Comparison of ENCODE assay signal across 10 cellular contexts in the genomic region with DNA sequence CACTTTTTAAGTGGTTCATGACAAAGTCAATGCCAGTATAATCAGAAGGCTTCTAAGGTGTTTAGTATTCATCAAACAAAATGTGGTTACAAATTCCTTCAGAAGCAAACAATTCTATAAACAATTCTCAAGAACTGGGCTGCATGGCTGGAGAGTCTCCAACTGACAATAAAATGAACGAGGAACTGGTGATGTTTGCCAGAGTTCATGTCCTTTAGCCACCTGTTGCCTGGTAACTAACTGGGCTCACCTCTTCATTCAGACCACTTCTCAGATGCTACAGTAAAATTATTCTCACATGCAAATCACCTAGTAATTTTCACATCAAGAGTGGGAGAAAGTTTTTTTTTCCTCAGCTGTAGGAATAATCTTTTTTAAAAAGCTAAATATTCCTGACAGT. TPM values are rescaled to one million over a fixed set of nuclear protein-coding genes. Genes with fewer than 3 reads are reported as not detected.
A peak's percentile ranks its signal among the peaks of the same experiment; 100 is the strongest.
DNase-seq lines count a peak whose midpoint lies in the region; ATAC-seq, FAIRE-seq and TF ChIP-seq lines count a peak whose summit lies in the region.
"Had no signal": no experiment of that assay in that cellular context is flagged by ENCODE, and none has a peak within 500 bp of the region (broad histone marks: within the 10 kb centered on the region; RNA-seq: fewer than 3 reads in every experiment).

No MANE protein-coding gene starts in this region.

- H3K36me3 Mint-ChIP-seq in astrocyte (ENCODE audit: low read depth, unreplicated experiment) = peaks cover 4% of the 10 kb centered on the region
- H3K36me3 Mint-ChIP-seq: WTC11 had no signal

- intact Hi-C loops in ascending aorta (cut with DNase I) = no loop called here

- peaks cover 60% of the 10 kb centered on the region for H3K79me2 ChIP-seq in astrocyte (ENCODE audit: insufficient read depth, low read length)

- H3K27ac ChIP-seq in astrocyte (ENCODE audit: low read depth, low read length) = no peak overlapping the region
- no peak overlapping the region for H3K27ac ChIP-seq in ascending aorta

- no peak overlapping the region for H3K4me3 Mint-ChIP-seq in astrocyte (ENCODE audit: unreplicated experiment)
- H3K4me3 Mint-ChIP-seq: CD4-positive, alpha-beta T cell; WTC11 had no signal

- no peaks in the 10 kb centered on the region for H3K36me3 ChIP-seq in astrocyte (ENCODE audit: insufficient read depth, low read length)
- H3K36me3 ChIP-seq in ascending aorta = no peaks in the 10 kb centered on the region

- H3K27me3 Mint-ChIP-seq in astrocyte (ENCODE audit: low read depth, unreplicated experiment) = no peaks in the 10 kb centered on the region
- H3K27me3 Mint-ChIP-seq: CD4-positive, alpha-beta T cell had no signal

- H3K4me3 ChIP-seq in astrocyte (ENCODE audit: insufficient read depth, low read depth, low read length) (no peak overlapping the region), ascending aorta (no peak overlapping the region)

- ATAC-seq in GM19372 (IDR thresholded peaks at IDR 0.05; ENCODE audit: low read depth, unreplicated experiment) (peak; percentile 55), HG03354 (IDR thresholded peaks at IDR 0.05; ENCODE audit: poor library complexity, severe bottlenecking, unreplicated experiment) (peak; percentile 86)
- ATAC-seq: WTC11 had no signal

- no peak overlapping the region for H3K27ac Mint-ChIP-seq in astrocyte (ENCODE audit: unreplicated experiment)
- H3K27ac Mint-ChIP-seq: CD4-positive, alpha-beta T cell; WTC11 had no signal

- H3K4me1 Mint-ChIP-seq in astrocyte (ENCODE audit: low read depth, unreplicated experiment) = peaks cover 13% of the 10 kb centered on the region

- H3K9me3 Mint-ChIP-seq in astrocyte (ENCODE audit: unreplicated experiment) = no peaks in the 10 kb centered on the region
- H3K9me3 Mint-ChIP-seq: CD4-positive, alpha-beta T cell; WTC11 had no signal

- H3K4me1 ChIP-seq in astrocyte (ENCODE audit: insufficient read depth, low read length) (no peaks in the 10 kb centered on the region), ascending aorta (peaks cover 0 to 2% of the 10 kb centered on the region in 2 donors)

- H3K9ac ChIP-seq in astrocyte (ENCODE audit: low read length) = no peak overlapping the region

- no peak overlapping the region for H3K4me2 ChIP-seq in astrocyte (ENCODE audit: low read length)

- DNase-seq in DMS 273 (lab: John Stamatoyannopoulos, UW; ENCODE audit: unreplicated experiment) (peak; percentile 46), astrocyte (ENCODE audit: low read depth) (peak; percentile 41), KG1 (lab: John Stamatoyannopoulos, UW) (no peak), foreskin melanocyte (no peak), ascending aorta (ENCODE audit: low spot score in 2 of 2) (no peak)
- no peak for DNase-seq in stimulated activated CD4-positive, alpha-beta T cell treated with anti-CD3 and anti-CD28 coated beads, Interleukin-15, amount 100 ng/mL, for 24 hours
- DNase-seq: CD4-positive, alpha-beta T cell had no signal

- no peaks in the 10 kb centered on the region for H3K9me3 ChIP-seq in astrocyte (ENCODE audit: insufficient read depth, low read depth, low read length)
- no peaks in the 10 kb centered on the region for H3K9me3 ChIP-seq in ascending aorta

- FAIRE-seq in astrocyte (lab: Jason Lieb, UNC) = no peak

- H3K27me3 ChIP-seq in astrocyte (ENCODE audit: insufficient read depth, low read length) (no peaks in the 10 kb centered on the region), ascending aorta (no peaks in the 10 kb centered on the region)

- TF ChIP-seq CTCF in astrocyte (IDR thresholded peaks at IDR 0.05; ENCODE audit: insufficient read depth, low read depth, low read length) = no peak
- no peak for TF ChIP-seq CTCF in ascending aorta (IDR thresholded peaks at IDR 0.05)

- H2AFZ ChIP-seq in astrocyte (ENCODE audit: low read depth, low read length) = no peak overlapping the region

- H4K20me1 ChIP-seq in astrocyte (ENCODE audit: insufficient read depth, low read length) = peaks cover 3% of the 10 kb centered on the region

RNA-seq across cellular contexts. Expression of gene CAMK2D, which starts 53.3 kb away (rescaled TPM):
- total RNA-seq in astrocyte (69.8 and 80.8 TPM in 2 replicates), ascending aorta (23.8 TPM)

Comparison
In these comparisons a context has a peak if more than half of its experiments do, and no peak if none do; other contexts are left out.
1. DNase-seq: peak in DMS 273 (single experiment) and astrocyte (single experiment); none in KG1 (single experiment), foreskin melanocyte (single experiment), stimulated activated CD4-positive, alpha-beta T cell treated with anti-CD3 and anti-CD28 coated beads, Interleukin-15, amount 100 ng/mL, for 24 hours (single experiment) and ascending aorta (0 of 2).